Comparison of ENCODE assay signal across 17 cellular contexts in the genomic region with DNA sequence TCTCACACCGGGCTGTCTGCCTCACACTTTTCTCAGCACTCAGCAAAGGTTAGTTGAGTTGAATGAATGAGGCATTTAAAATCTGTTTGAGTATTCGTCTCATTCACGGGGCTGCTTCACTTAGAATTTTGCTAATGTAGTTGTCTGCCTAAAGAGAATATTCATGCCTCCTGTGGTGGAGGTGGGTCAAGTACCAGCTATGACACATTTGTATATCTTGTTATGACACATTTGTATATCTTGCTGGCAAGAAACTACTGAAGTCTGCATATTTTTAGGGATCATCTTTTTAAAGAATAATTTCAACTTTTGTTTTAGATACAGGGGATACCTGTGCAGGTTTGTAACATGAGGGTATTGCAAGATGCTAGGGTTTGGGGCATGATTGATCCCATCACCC.
"Had no signal": no experiment of that assay in that cellular context is flagged by ENCODE, and none has a peak within 500 bp of the region (broad histone marks: within the 10 kb centered on the region; RNA-seq: fewer than 3 reads in every experiment).

No MANE protein-coding gene starts in this region.

- H3K27ac ChIP-seq: heart left ventricle, ovary, stomach, thyroid gland, upper lobe of left lung, uterus had no signal

- H3K4me1 ChIP-seq: thyroid gland, upper lobe of left lung, uterus had no signal

- DNase-seq: heart left ventricle; hippocampal formation; left colon; left ventricle myocardium superior; natural killer cell; ovary; right cardiac atrium; small intestine; stimulated activated CD4-positive, alpha-beta T cell treated with anti-CD3 and anti-CD28 coated beads, Interleukin-12 subunit alpha, Interleukin-12 subunit beta, amount 100 ng/mL, for 4 hours; stimulated activated naive CD4-positive, alpha-beta T cell; stomach; thyroid gland; upper lobe of left lung; uterus had no signal

- H3K36me3 ChIP-seq: heart left ventricle, ovary, stomach, thyroid gland, upper lobe of left lung, uterus had no signal

- H3K9me3 ChIP-seq: heart left ventricle, ovary, stomach, thyroid gland, upper lobe of left lung, uterus had no signal

- ATAC-seq: heart left ventricle, left colon, left ventricle myocardium superior, natural killer cell, right cardiac atrium had no signal

- H3K4me3 ChIP-seq: heart left ventricle, lung, ovary, stomach, thyroid gland, upper lobe of left lung, uterus had no signal

- FAIRE-seq: colon, frontal cortex, small intestine had no signal

- H3K27me3 ChIP-seq: heart left ventricle, ovary, stomach, thyroid gland, upper lobe of left lung, uterus had no signal
